Comparison of ENCODE assay signal across 8 cellular contexts in the genomic region with DNA sequence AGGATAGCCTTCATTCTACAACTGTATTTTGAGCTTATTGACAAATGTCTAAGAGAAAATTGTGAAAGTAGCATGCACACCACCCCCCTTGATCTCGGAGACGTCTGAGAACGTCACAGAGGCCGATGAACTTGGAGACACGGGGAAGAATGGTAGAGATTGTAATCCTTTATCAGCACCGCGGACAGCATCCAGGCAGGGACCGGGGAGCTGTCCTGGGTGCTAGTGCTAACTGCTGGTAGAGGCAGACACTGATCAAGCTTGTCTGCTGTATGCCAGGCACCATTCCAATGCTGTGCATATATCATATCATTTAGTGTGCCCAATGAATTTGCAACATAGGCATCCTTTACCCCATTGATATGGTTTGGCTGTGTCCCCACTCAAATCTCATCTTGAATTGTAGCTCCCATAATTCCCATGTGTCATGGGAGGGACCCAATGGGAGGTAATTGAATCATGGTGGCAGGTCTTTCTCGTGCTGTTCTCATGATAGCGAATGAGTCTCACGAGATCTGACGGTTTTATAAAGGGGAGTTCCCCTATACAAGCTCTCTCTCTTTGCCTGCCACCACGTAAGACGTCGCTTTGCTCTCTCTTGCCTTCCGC.
DNase-seq lines count a peak whose midpoint lies in the region; ATAC-seq and TF ChIP-seq lines count a peak whose summit lies in the region.

No MANE protein-coding gene starts in this region.

- H3K27me3 ChIP-seq in CD4-positive, alpha-beta memory T cell (ENCODE audit: insufficient read depth, low read length): no peaks in the 10 kb centered on the region

- no peaks in the 10 kb centered on the region for H3K9me3 ChIP-seq in CD4-positive, alpha-beta memory T cell (ENCODE audit: control insufficient read depth in 1 of 2, low read length in 2 of 2)

- intact Hi-C loops in CD4-positive, alpha-beta memory T cell (cut with micrococcal nuclease): no loop called here

- in situ Hi-C loops in KBM-7 (cut with MboI; ENCODE audit: low pct_unique_long_range_greater_than_20kb, low sequenced_read_pairs): no loop called here

- CTCF ChIA-PET in CD4-positive, alpha-beta memory T cell (lab: Charles Lee; ENCODE audit: partially characterized antibody): no interaction called here

- H3K27ac ChIP-seq in CD4-positive, alpha-beta memory T cell (ENCODE audit: low read depth, low read length): no peak overlapping the region

- ATAC-seq in HG03280 (IDR thresholded peaks at IDR 0.05; ENCODE audit: unreplicated experiment): no peak
- ATAC-seq in GM18511 (IDR thresholded peaks at IDR 0.05; ENCODE audit: unreplicated experiment): no peak

- peaks cover 9 to 22% of the 10 kb centered on the region in 2 donors for H3K27me3 Mint-ChIP-seq in CD4-positive, alpha-beta memory T cell
- H3K27me3 Mint-ChIP-seq in progenitor cell of endocrine pancreas: peaks cover 48% of the 10 kb centered on the region

- H3K27ac Mint-ChIP-seq in CD4-positive, alpha-beta memory T cell: no peak overlapping the region
- H3K27ac Mint-ChIP-seq in progenitor cell of endocrine pancreas: no peak overlapping the region

- peak; percentile 33 to 43 (median 35) for DNase-seq in CD4-positive, alpha-beta memory T cell
- DNase-seq in KBM-7 (peak; percentile 83), foreskin fibroblast (peak; percentile 39 to 79), progenitor cell of endocrine pancreas (ENCODE audit: low spot score, unreplicated experiment) (peak; percentile 78), NCI-H187 (lab: John Stamatoyannopoulos, UW) (no peak)
- DNase-seq in activated CD4-positive, alpha-beta T cell treated with anti-CD3 and anti-CD28 coated beads, Interleukin-2, amount 50 U/mL, for 1 hour: peak; percentile 28

- peaks cover 0 to 5% (median 0%) of the 10 kb centered on the region in 8 donors for H3K9me3 Mint-ChIP-seq in CD4-positive, alpha-beta memory T cell
- no peaks in the 10 kb centered on the region for H3K9me3 Mint-ChIP-seq in progenitor cell of endocrine pancreas (ENCODE audit: low read depth)

- POLR2A ChIA-PET in CD4-positive, alpha-beta memory T cell (lab: Charles Lee; ENCODE audit: partially characterized antibody): no interaction called here

- no peaks in the 10 kb centered on the region for H3K4me1 Mint-ChIP-seq in CD4-positive, alpha-beta memory T cell
- no peaks in the 10 kb centered on the region for H3K4me1 Mint-ChIP-seq in progenitor cell of endocrine pancreas (ENCODE audit: low read depth)

- no peaks in the 10 kb centered on the region for H3K36me3 Mint-ChIP-seq in CD4-positive, alpha-beta memory T cell
- no peaks in the 10 kb centered on the region for H3K36me3 Mint-ChIP-seq in progenitor cell of endocrine pancreas (ENCODE audit: insufficient read depth)

- H3K4me3 ChIP-seq in CD4-positive, alpha-beta memory T cell (ENCODE audit: low read length in 2 of 2): no peak overlapping the region
- no peak overlapping the region for H3K4me3 ChIP-seq in foreskin fibroblast (ENCODE audit: low read depth in 1 of 2, low read length in 2 of 2)

- H3K4me1 ChIP-seq in CD4-positive, alpha-beta memory T cell (ENCODE audit: insufficient read depth, low read length): no peaks in the 10 kb centered on the region

- TF ChIP-seq CTCF in foreskin fibroblast (IDR thresholded peaks at IDR 0.05; ENCODE audit: low read depth, low read length) (no peak), progenitor cell of endocrine pancreas (IDR thresholded peaks at IDR 0.05; ENCODE audit: unreplicated experiment) (no peak)

- H3K4me3 Mint-ChIP-seq in CD4-positive, alpha-beta memory T cell: no peak overlapping the region
- H3K4me3 Mint-ChIP-seq in progenitor cell of endocrine pancreas (ENCODE audit: low read depth): no peak overlapping the region

- H3K36me3 ChIP-seq in CD4-positive, alpha-beta memory T cell (ENCODE audit: insufficient read depth, low read length): no peaks in the 10 kb centered on the region

Comparison
In these comparisons a context has a peak if more than half of its experiments do, and no peak if none do; other contexts are left out.
1. DNase-seq: peak in CD4-positive, alpha-beta memory T cell (5 of 5), KBM-7 (single experiment), activated CD4-positive, alpha-beta T cell treated with anti-CD3 and anti-CD28 coated beads, Interleukin-2, amount 50 U/mL, for 1 hour (single experiment), foreskin fibroblast (2 of 2) and progenitor cell of endocrine pancreas (single experiment); none in NCI-H187 (0 of 2).